Comparison of ENCODE assay signal across 21 cellular contexts in the genomic region with DNA sequence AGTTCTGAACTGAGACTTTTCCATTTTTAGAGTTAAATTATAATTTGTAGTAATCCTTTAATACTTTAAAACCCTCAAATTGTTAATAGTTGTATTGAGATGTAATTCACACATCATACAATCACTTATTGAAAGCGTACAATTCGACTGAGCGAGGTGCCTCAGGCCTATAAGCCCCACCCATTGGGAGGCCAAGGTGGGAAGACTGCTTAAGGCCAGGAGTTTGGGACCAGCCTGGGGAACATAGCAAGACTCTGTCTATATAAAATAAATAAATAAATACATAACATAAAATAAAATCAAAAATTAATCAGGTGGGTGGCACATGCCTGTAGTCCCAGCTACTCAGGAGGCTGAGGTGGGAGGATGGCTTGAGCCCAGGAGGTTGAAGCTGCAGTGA.
A peak's percentile ranks its signal among the peaks of the same experiment; 100 is the strongest.
DNase-seq lines count a peak whose midpoint lies in the region; TF ChIP-seq lines count a peak whose summit lies in the region.
"Had no signal": no experiment of that assay in that cellular context is flagged by ENCODE, and none has a peak within 500 bp of the region (broad histone marks: within the 10 kb centered on the region; RNA-seq: fewer than 3 reads in every experiment).

No MANE protein-coding gene starts in this region.

- no peak overlapping the region for H3K4ac ChIP-seq in mesendoderm (ENCODE audit: low read depth, low read length)

- H3K27ac ChIP-seq in VCaP (peak overlapping the region; percentile 45; the same call in 1 of the 2 replicates), osteoblast (ENCODE audit: low read depth, low read length) (no peak overlapping the region), suprapubic skin (peak overlapping the region; percentile 74), mesendoderm (ENCODE audit: low read depth, low read length) (no peak overlapping the region)
- H3K27ac ChIP-seq: BLaER1 treated with 17β-estradiol and CSF1 and Interleukin-3, amounts not matched to agents 10 nM and 100 nM; brain microvascular endothelial cell; KMS-11 had no signal

- no peak overlapping the region for H2BK120ac ChIP-seq in mesendoderm (ENCODE audit: low read depth, low read length)

- no peak overlapping the region for H2BK5ac ChIP-seq in mesendoderm (ENCODE audit: low read length)

- WGBS in suprapubic skin, result 71% methylated on average over 3 of the region's 3 CpGs
- WGBS in mesendoderm (ENCODE audit: extremely low coverage, insufficient coverage, low lambda C conversion rate), result no CpG with 5 or more reads among the region's 3 CpGs

- H3K9ac ChIP-seq in endocrine pancreas (ENCODE audit: control insufficient read depth, insufficient read depth, low read length), result no peak overlapping the region
- H3K9ac ChIP-seq in mesendoderm (ENCODE audit: low read length), result no peak overlapping the region
- H3K9ac ChIP-seq: BLaER1 treated with 17β-estradiol and CSF1 and Interleukin-3, amounts not matched to agents 10 nM and 100 nM; KMS-11 had no signal

- no peak overlapping the region for H2BK15ac ChIP-seq in mesendoderm (replicated peaks; ENCODE audit: low read depth)

- H3K79me1 ChIP-seq in mesendoderm (ENCODE audit: low read length), result no peaks in the 10 kb centered on the region

- no peak overlapping the region for H3K23ac ChIP-seq in mesendoderm (ENCODE audit: low read length)

- H3K79me2 ChIP-seq in osteoblast (ENCODE audit: insufficient read depth, low read length) (no peaks in the 10 kb centered on the region), mesendoderm (ENCODE audit: control insufficient read depth, insufficient read depth, low read length) (no peaks in the 10 kb centered on the region)

- TF ChIP-seq CTCF in VCaP (conservative IDR thresholded peaks at IDR 0.05) (no peak), osteoblast (IDR thresholded peaks at IDR 0.05; ENCODE audit: extremely low read depth, low read depth, low read length) (no peak), suprapubic skin (IDR thresholded peaks at IDR 0.05) (no peak)

- no peak for TF ChIP-seq POLR2A in suprapubic skin (IDR thresholded peaks at IDR 0.05)

- H3K4me1 ChIP-seq in endocrine pancreas (ENCODE audit: control insufficient read depth, insufficient read depth, low read length) (peaks cover 7% of the 10 kb centered on the region), osteoblast (ENCODE audit: insufficient read depth, low read length) (no peaks in the 10 kb centered on the region), suprapubic skin (peaks cover 20% of the 10 kb centered on the region), mesendoderm (ENCODE audit: control insufficient read depth, low read depth, low read length) (no peaks in the 10 kb centered on the region)
- H3K4me1 ChIP-seq: BLaER1 treated with 17β-estradiol and CSF1 and Interleukin-3, amounts not matched to agents 10 nM and 100 nM had no signal

- H4K8ac ChIP-seq in mesendoderm (ENCODE audit: low read depth, low read length), result no peak overlapping the region

- DNase-seq in osteoblast (ENCODE audit: insufficient read length, low spot score, missing footprints) (no peak), suprapubic skin (ENCODE audit: low spot score in 2 of 2) (no peak), mesendoderm (no peak), NCI-H2081 (lab: John Stamatoyannopoulos, UW) (no peak), T1000 (lab: John Stamatoyannopoulos, UW) (no peak)
- DNase-seq: activated CD4-positive, alpha-beta T cell treated with anti-CD3 and anti-CD28 coated beads, Interleukin-2, amount 50 U/mL, for 48 hours; activated CD4-positive, CD25-positive, alpha-beta regulatory T cell treated with anti-CD3 and anti-CD28 coated beads, Interleukin-2, amount 50 U/mL, for 72 hours; activated naive CD8-positive, alpha-beta T cell treated with anti-CD3 and anti-CD28 coated beads, Interleukin-2, amount 50 U/mL, for 24 hours; activated T-cell treated with anti-CD3 and anti-CD28 coated beads, Interleukin-2, amount 50 U/mL, for 72 hours; brain microvascular endothelial cell; left ventricle myocardium superior; MM.1S; naive thymus-derived CD4-positive, alpha-beta T cell; NCI-H524 treated with DMSO at 0.1 percent for 48 hours; T-helper 17 cell; trophoblast cell had no signal

- no peak overlapping the region for H3K56ac ChIP-seq in mesendoderm (ENCODE audit: low read length)

- H3K18ac ChIP-seq in mesendoderm (ENCODE audit: low read length), result no peak overlapping the region

- H3K4me2 ChIP-seq in osteoblast (ENCODE audit: insufficient read depth, low read length), result peak overlapping the region; percentile 65
- H3K4me2 ChIP-seq in mesendoderm (ENCODE audit: low read length), result no peak overlapping the region
- H3K4me2 ChIP-seq: BLaER1 treated with 17β-estradiol and CSF1 and Interleukin-3, amounts not matched to agents 10 nM and 100 nM; KMS-11 had no signal

- no peaks in the 10 kb centered on the region for H4K20me1 ChIP-seq in osteoblast (ENCODE audit: insufficient read depth, low read length)
- H4K20me1 ChIP-seq: BLaER1 treated with 17β-estradiol and CSF1 and Interleukin-3, amounts not matched to agents 10 nM and 100 nM had no signal

- H2AK5ac ChIP-seq in mesendoderm (ENCODE audit: low read length), result no peak overlapping the region

- H3K9me3 ChIP-seq in endocrine pancreas (ENCODE audit: control insufficient read depth, low read length) (no peaks in the 10 kb centered on the region), osteoblast (ENCODE audit: low read depth, low read length) (no peaks in the 10 kb centered on the region), suprapubic skin (no peaks in the 10 kb centered on the region)

- H3K27me3 ChIP-seq in endocrine pancreas (ENCODE audit: control insufficient read depth, insufficient read depth, low read length) (no peaks in the 10 kb centered on the region), osteoblast (ENCODE audit: insufficient read depth, low read length) (no peaks in the 10 kb centered on the region), suprapubic skin (no peaks in the 10 kb centered on the region), mesendoderm (ENCODE audit: insufficient read depth, low read length, poor library complexity) (no peaks in the 10 kb centered on the region)
- H3K27me3 ChIP-seq: BLaER1 treated with 17β-estradiol and CSF1 and Interleukin-3, amounts not matched to agents 10 nM and 100 nM; brain microvascular endothelial cell; dorsolateral prefrontal cortex had no signal

- H4K5ac ChIP-seq in mesendoderm (ENCODE audit: low read length), result no peak overlapping the region

- H3K36me3 ChIP-seq in endocrine pancreas (ENCODE audit: control insufficient read depth, insufficient read depth, low read length), result no peaks in the 10 kb centered on the region
- H3K36me3 ChIP-seq in osteoblast (ENCODE audit: insufficient read depth, low read length), result no peaks in the 10 kb centered on the region
- no peaks in the 10 kb centered on the region for H3K36me3 ChIP-seq in suprapubic skin
- no peaks in the 10 kb centered on the region for H3K36me3 ChIP-seq in mesendoderm (ENCODE audit: control insufficient read depth, insufficient read depth, low read length)
- H3K36me3 ChIP-seq: BLaER1 treated with 17β-estradiol and CSF1 and Interleukin-3, amounts not matched to agents 10 nM and 100 nM; brain microvascular endothelial cell had no signal

- H2AFZ ChIP-seq in osteoblast (ENCODE audit: low read length), result peak overlapping the region; percentile 40

- H3K4me3 ChIP-seq in endocrine pancreas (ENCODE audit: control insufficient read depth, insufficient read depth, low read length) (peak overlapping the region; percentile 58), osteoblast (ENCODE audit: insufficient read depth, low read length) (no peak overlapping the region), suprapubic skin (no peak overlapping the region), mesendoderm (ENCODE audit: low read length) (no peak overlapping the region)
- H3K4me3 ChIP-seq: BLaER1 treated with 17β-estradiol and CSF1 and Interleukin-3, amounts not matched to agents 10 nM and 100 nM had no signal

- no peak for TF ChIP-seq EP300 in suprapubic skin (IDR thresholded peaks at IDR 0.05)

Comparison
In these comparisons a context has a peak if more than half of its experiments do, and no peak if none do; other contexts are left out.
1. H3K27ac ChIP-seq: peak in VCaP (single experiment) and suprapubic skin (single experiment); none in osteoblast (single experiment) and mesendoderm (single experiment).